Comparison of ENCODE assay signal across 1 cellular context in genomic region chr5:75336625-75337336, GRCh38.
TF ChIP-seq lines count a peak whose summit lies in the region.

TSS of gene HMGCR (plus strand) at chr5:75337220. CDS start at chr5:75342606, 5,386 bp downstream.

TF ChIP-seq in HepG2, 621 proteins besides CTCF, POLR2A, EP300 and RAD21 (continued from another document and continues in another):
- TF ChIP-seq KIAA2018 (CRISPR knock-in tag; IDR thresholded peaks at IDR 0.05; ENCODE audit: borderline replicate concordance): no peak
- TF ChIP-seq ZMYM3 (CRISPR knock-in tag; IDR thresholded peaks at IDR 0.05): 0 out of 2 replicates have a peak, but pooled peaks have one; percentile 22
- no peak for TF ChIP-seq AGO2 (optimal IDR thresholded peaks at IDR 0.05; ENCODE audit: low read depth, low read length)
- TF ChIP-seq CENPT (CRISPR knock-in tag; IDR thresholded peaks at IDR 0.05; ENCODE audit: low read depth): peak; percentile 66; the same call in 1 of the 2 replicates
- TF ChIP-seq ZNF644 (CRISPR knock-in tag; IDR thresholded peaks at IDR 0.05; ENCODE audit: low read depth): 0 out of 2 replicates have a peak, but pooled peaks have one; percentile 41
- TF ChIP-seq ZHX2 (IDR thresholded peaks at IDR 0.05; ENCODE audit: low read depth): peak; percentile 70; the same call in 1 of the 2 replicates
- peak; percentile 28; the same call in 1 of the 2 replicates for TF ChIP-seq ZHX2 (CRISPR knock-in tag; IDR thresholded peaks at IDR 0.05; ENCODE audit: borderline replicate concordance)
- no peak for TF ChIP-seq NPAS2 (CRISPR knock-in tag; IDR thresholded peaks at IDR 0.05; ENCODE audit: borderline replicate concordance)
- peak; percentile 30; the same call in 1 of the 2 replicates for TF ChIP-seq ZNF777 (CRISPR knock-in tag; IDR thresholded peaks at IDR 0.05)
- TF ChIP-seq U2AF1 (optimal IDR thresholded peaks at IDR 0.05; ENCODE audit: low read depth, low read length): no peak
- 0 out of 2 replicates have a peak, but pooled peaks have one; percentile 21 for TF ChIP-seq MIER2 (CRISPR knock-in tag; IDR thresholded peaks at IDR 0.05)
- peak; percentile 64 for TF ChIP-seq RBM22 (optimal IDR thresholded peaks at IDR 0.05; ENCODE audit: low read length)
- no peak; the same call in 1 of the 2 replicates for TF ChIP-seq ZNF460 (CRISPR knock-in tag; IDR thresholded peaks at IDR 0.05; ENCODE audit: borderline replicate concordance)
- no peak for TF ChIP-seq EZH2 (conservative IDR thresholded peaks at IDR 0.05; ENCODE audit: low read depth, low read length)
- peak; percentile 11; the same call in 1 of the 2 replicates for TF ChIP-seq HCFC1 (IDR thresholded peaks at IDR 0.05; ENCODE audit: low read depth, low read length)
- TF ChIP-seq CBFB (CRISPR knock-in tag; IDR thresholded peaks at IDR 0.05): peak; percentile 63
- TF ChIP-seq CEBPB (IDR thresholded peaks at IDR 0.05; ENCODE audit: borderline replicate concordance, low read depth, low read length): no peak
- TF ChIP-seq ZNF282 (IDR thresholded peaks at IDR 0.05; ENCODE audit: partially characterized antibody): no peak
- no peak; the same call in 1 of the 2 replicates for TF ChIP-seq ZNF816 (CRISPR knock-in tag; IDR thresholded peaks at IDR 0.05; ENCODE audit: borderline replicate concordance)
- TF ChIP-seq GPN1 (CRISPR knock-in tag; IDR thresholded peaks at IDR 0.05; ENCODE audit: borderline replicate concordance): no peak
- no peak for TF ChIP-seq ZNF570 (CRISPR knock-in tag; IDR thresholded peaks at IDR 0.05; ENCODE audit: borderline replicate concordance)
- no peak for TF ChIP-seq DDIT3 (CRISPR knock-in tag; IDR thresholded peaks at IDR 0.05)
- no peak for TF ChIP-seq PCBP1 (IDR thresholded peaks at IDR 0.05; ENCODE audit: borderline replicate concordance, low read depth, low read length)
- TF ChIP-seq LRRFIP1 (CRISPR knock-in tag; conservative IDR thresholded peaks at IDR 0.05): 0 out of 2 replicates have a peak, but pooled peaks have one; percentile 32
- peak; percentile 91 for TF ChIP-seq IRF2 (CRISPR knock-in tag; IDR thresholded peaks at IDR 0.05)
- no peak for TF ChIP-seq SIX1 (CRISPR knock-in tag; IDR thresholded peaks at IDR 0.05; ENCODE audit: borderline replicate concordance)
- peak; percentile 59; the same call in 1 of the 2 replicates for TF ChIP-seq ZNF124 (CRISPR knock-in tag; IDR thresholded peaks at IDR 0.05)
- peak; percentile 31; the same call in 1 of the 2 replicates for TF ChIP-seq ZSCAN25 (CRISPR knock-in tag; IDR thresholded peaks at IDR 0.05)
- TF ChIP-seq SOX13 (IDR thresholded peaks at IDR 0.05): no peak
- TF ChIP-seq SOX13 (CRISPR knock-in tag; conservative IDR thresholded peaks at IDR 0.05 in 1 of 2, IDR thresholded peaks at IDR 0.05 in 1 of 2): no peak; a peak in 1 of 4 replicates
- peak; percentile 79; the same call in 1 of the 2 replicates for TF ChIP-seq ZNF230 (CRISPR knock-in tag; IDR thresholded peaks at IDR 0.05)
- peak; percentile 80 for TF ChIP-seq HNF1B (CRISPR knock-in tag; IDR thresholded peaks at IDR 0.05)
- TF ChIP-seq ZNF792 (CRISPR knock-in tag; IDR thresholded peaks at IDR 0.05): peak; percentile 97
- no peak for TF ChIP-seq NCOA1 (CRISPR knock-in tag; IDR thresholded peaks at IDR 0.05)
- TF ChIP-seq AGO1 (IDR thresholded peaks at IDR 0.05; ENCODE audit: low read depth, low read length, poor library complexity, severe bottlenecking): no peak
- no peak for TF ChIP-seq ZNF101 (CRISPR knock-in tag; IDR thresholded peaks at IDR 0.05; ENCODE audit: borderline replicate concordance, low read depth)
- no peak; the same call in 1 of the 2 replicates for TF ChIP-seq KLF15 (CRISPR knock-in tag; IDR thresholded peaks at IDR 0.05; ENCODE audit: borderline replicate concordance)
- no peak for TF ChIP-seq PTBP1 (IDR thresholded peaks at IDR 0.05; ENCODE audit: low read depth, low read length, poor library complexity, severe bottlenecking)
- TF ChIP-seq REPIN1 (CRISPR knock-in tag; IDR thresholded peaks at IDR 0.05; ENCODE audit: borderline replicate concordance, low read depth): peak; percentile 98
- TF ChIP-seq FUBP1 (CRISPR knock-in tag; IDR thresholded peaks at IDR 0.05; ENCODE audit: borderline replicate concordance): no peak
- TF ChIP-seq RFX3 (CRISPR knock-in tag; IDR thresholded peaks at IDR 0.05): peak; percentile 96
- no peak; the same call in 1 of the 2 replicates for TF ChIP-seq SMYD3 (CRISPR knock-in tag; IDR thresholded peaks at IDR 0.05)
- peak; percentile 97 for TF ChIP-seq NFYC (CRISPR knock-in tag; IDR thresholded peaks at IDR 0.05)
- no peak for TF ChIP-seq ISX (CRISPR knock-in tag; conservative IDR thresholded peaks at IDR 0.05)
